In genomic region chr5:32325616-32326015, GRCh38 we compare ENCODE assay signal across 1 cellular context.
TF ChIP-seq lines count a peak whose summit lies in the region.

No MANE protein-coding gene starts in this region.

TF ChIP-seq in GM12878, 131 proteins besides CTCF, POLR2A, EP300 and RAD21:
- TF ChIP-seq ZBTB11 (CRISPR knock-in tag; IDR thresholded peaks at IDR 0.05) (no peak), ZNF24 (IDR thresholded peaks at IDR 0.05) (no peak), TCF12 (IDR thresholded peaks at IDR 0.05; ENCODE audit: low read depth, low read length) (no peak), KDM1A (IDR thresholded peaks at IDR 0.05; ENCODE audit: borderline replicate concordance) (no peak), JUND (IDR thresholded peaks at IDR 0.05; ENCODE audit: low read depth, low read length) (no peak), CBX3 (IDR thresholded peaks at IDR 0.05; ENCODE audit: borderline replicate concordance, low read depth) (no peak), E2F8 (IDR thresholded peaks at IDR 0.05; ENCODE audit: low read depth, partially characterized antibody) (no peak), PBX3 (IDR thresholded peaks at IDR 0.05; ENCODE audit: insufficient replicate concordance, low read depth, low read length) (no peak), USF1 (IDR thresholded peaks at IDR 0.05; ENCODE audit: borderline replicate concordance, extremely low read length, insufficient read depth, low read depth, low read length) (no peak), REST (IDR thresholded peaks at IDR 0.05; ENCODE audit: low read depth, low read length) (no peak), BACH1 (IDR thresholded peaks at IDR 0.05; ENCODE audit: borderline replicate concordance) (no peak), TARDBP (IDR thresholded peaks at IDR 0.05; ENCODE audit: borderline replicate concordance) (no peak), E2F4 (IDR thresholded peaks at IDR 0.05; ENCODE audit: low read depth, low read length) (no peak), RUNX3 (IDR thresholded peaks at IDR 0.05; ENCODE audit: low read length) (no peak), LARP7 (IDR thresholded peaks at IDR 0.05) (no peak), NR2F1 (conservative IDR thresholded peaks at IDR 0.05) (no peak), CREB1 (IDR thresholded peaks at IDR 0.05; ENCODE audit: low read depth) (no peak), MYC (IDR thresholded peaks at IDR 0.05; ENCODE audit: insufficient read depth, insufficient read length, insufficient replicate concordance, low read length, severe bottlenecking) (no peak)
